In genomic region chr5:87900419-87900818, GRCh38 we compare ENCODE assay signal across 28 cellular contexts.
DNase-seq lines count a peak whose midpoint lies in the region; ATAC-seq and TF ChIP-seq lines count a peak whose summit lies in the region.
"Had no signal": no experiment of that assay in that cellular context is flagged by ENCODE, and none has a peak within 500 bp of the region (broad histone marks: within the 10 kb centered on the region; RNA-seq: fewer than 3 reads in every experiment).

No MANE protein-coding gene starts in this region.

- H3K4me3 ChIP-seq in BLaER1: no peak overlapping the region
- no peak overlapping the region for H3K4me3 ChIP-seq in OCI-LY7 (ENCODE audit: low read depth, low read length, poor library complexity, severe bottlenecking)
- no peak overlapping the region for H3K4me3 ChIP-seq in fibroblast of mammary gland (ENCODE audit: control insufficient read depth, low read depth, low read length)
- no peak overlapping the region for H3K4me3 ChIP-seq in neural progenitor cell
- H3K4me3 ChIP-seq: HAP-1, SK-N-MC, skin epidermis, stomach, transverse colon had no signal

- no peaks in the 10 kb centered on the region for H3K9me2 ChIP-seq in OCI-LY7 (ENCODE audit: insufficient read depth, low read length)

- peak overlapping the region; percentile 68 for H3K4me2 ChIP-seq in BLaER1
- peak overlapping the region; percentile 41 for H3K4me2 ChIP-seq in OCI-LY7 (ENCODE audit: low read length)
- peak overlapping the region; percentile 61 for H3K4me2 ChIP-seq in neural progenitor cell

- H3K79me2 ChIP-seq in OCI-LY7 (ENCODE audit: insufficient read depth, low read depth, low read length) (no peaks in the 10 kb centered on the region), neural progenitor cell (ENCODE audit: low read depth) (no peaks in the 10 kb centered on the region)

- H3K27me3 ChIP-seq in BLaER1: no peaks in the 10 kb centered on the region
- no peaks in the 10 kb centered on the region for H3K27me3 ChIP-seq in neural progenitor cell
- H3K27me3 ChIP-seq: stomach, transverse colon had no signal

- POLR2A ChIA-PET in OCI-LY7 (lab: Charles Lee): no interaction called here
- POLR2A ChIA-PET in activated CD4-positive, alpha-beta memory T cell treated with anti-CD3 and anti-CD28 coated beads, Interleukin-2, amount 10 ng/mL, durations not matched to agents 7 days and 5 days (lab: Charles Lee): no interaction called here

- peaks cover 4% of the 10 kb centered on the region for H3K9me3 Mint-ChIP-seq in neural progenitor cell
- H3K9me3 Mint-ChIP-seq in stimulated activated naive CD8-positive, alpha-beta T cell treated with anti-CD3 and anti-CD28 coated beads, Interleukin-15, amount 100 ng/mL, for 72 hours: no peaks in the 10 kb centered on the region
- no peaks in the 10 kb centered on the region for H3K9me3 Mint-ChIP-seq in activated CD4-positive, alpha-beta memory T cell treated with anti-CD3 and anti-CD28 coated beads, Interleukin-2, amount 10 ng/mL, durations not matched to agents 7 days and 5 days
- H3K9me3 Mint-ChIP-seq: T-helper 1 cell treated with Interleukin-12 subunit alpha and Interleukin-12 subunit beta and Interleukin-4 antibody, amounts not matched to agents 30 μg/mL and 1 μg/mL, for 36 hours had no signal

- H3K4me1 ChIP-seq in BLaER1 (peaks cover 23% of the 10 kb centered on the region), OCI-LY7 (ENCODE audit: insufficient read depth, low read length, poor library complexity, severe bottlenecking) (peaks cover 10% of the 10 kb centered on the region), neural progenitor cell (peaks cover 36% of the 10 kb centered on the region)
- H3K4me1 ChIP-seq: stomach, transverse colon had no signal

- no peak for ATAC-seq in stimulated activated naive CD8-positive, alpha-beta T cell treated with anti-CD3 and anti-CD28 coated beads, Interleukin-15, amount 100 ng/mL, for 72 hours
- ATAC-seq: activated CD8-positive, alpha-beta T cell treated with anti-CD3 and anti-CD28 coated beads, Interleukin-2, amount 10 ng/mL, durations not matched to agents 7 days and 5 days had no signal

- DNase-seq in OCI-LY7 (ENCODE audit: low spot score) (no peak), fibroblast of mammary gland (ENCODE audit: low read depth) (peak; percentile 1), neural progenitor cell (ENCODE audit: low spot score) (no peak), DMS79 (lab: John Stamatoyannopoulos, UW) (no peak)
- DNase-seq in activated naive CD4-positive, alpha-beta T cell (lab: John Stamatoyannopoulos, UW): no peak
- no peak for DNase-seq in stimulated activated naive CD8-positive, alpha-beta T cell treated with anti-CD3 and anti-CD28 coated beads, Interleukin-15, amount 100 ng/mL, for 72 hours
- no peak for DNase-seq in activated CD4-positive, alpha-beta memory T cell treated with anti-CD3 and anti-CD28 coated beads, Interleukin-2, amount 10 ng/mL, durations not matched to agents 7 days and 5 days
- DNase-seq: activated CD8-positive, alpha-beta T cell treated with anti-CD3 and anti-CD28 coated beads, Interleukin-2, amount 10 ng/mL, durations not matched to agents 7 days and 5 days; activated effector memory CD4-positive, alpha-beta T cell treated with anti-CD3 and anti-CD28 coated beads, Interleukin-2, amount 50 U/mL, for 16 hours; activated T-cell treated with anti-CD3 and anti-CD28 coated beads for 4 hours; cerebellar nuclear complex; DMS79 treated with DMSO at 0.1 percent for 48 hours; KG1; naive B cell; NCI-H1436; NCI-H2081 treated with DMSO at 0.1 percent for 48 hours; NCI-H226; RPMI8226; stimulated activated CD4-positive, alpha-beta T cell treated with anti-CD3 and anti-CD28 coated beads, Interleukin-1b, Interleukin-23, amount 100 ng/mL, for 48 hours; stimulated activated CD8-positive, alpha-beta memory T cell treated with anti-CD3 and anti-CD28 coated beads, Interleukin-4, amount 100 ng/mL, for 48 hours; stomach; transverse colon had no signal

- BruUV-seq in OCI-LY7 (replicated peaks; lab: Mats Ljungman, UMichigan): no TSS peak

- H3K36me3 Mint-ChIP-seq in neural progenitor cell: no peaks in the 10 kb centered on the region
- no peaks in the 10 kb centered on the region for H3K36me3 Mint-ChIP-seq in activated CD4-positive, alpha-beta memory T cell treated with anti-CD3 and anti-CD28 coated beads, Interleukin-2, amount 10 ng/mL, durations not matched to agents 7 days and 5 days (ENCODE audit: low read depth)
- H3K36me3 Mint-ChIP-seq: naive B cell had no signal

- H3K27ac ChIP-seq in BLaER1: no peak overlapping the region
- H3K27ac ChIP-seq in OCI-LY7 (ENCODE audit: low read depth, low read length, poor library complexity, severe bottlenecking): no peak overlapping the region
- H3K27ac ChIP-seq in neural progenitor cell: peak overlapping the region; percentile 70
- H3K27ac ChIP-seq: SK-N-MC, stomach had no signal

- no peaks in the 10 kb centered on the region for H4K20me1 ChIP-seq in BLaER1
- H4K20me1 ChIP-seq in OCI-LY7 (ENCODE audit: insufficient read depth, low read length): no peaks in the 10 kb centered on the region; the same call in 1 of the 2 replicates
- H4K20me1 ChIP-seq in neural progenitor cell (ENCODE audit: low read depth): no peaks in the 10 kb centered on the region

- H3K36me3 ChIP-seq in BLaER1 (no peaks in the 10 kb centered on the region), OCI-LY7 (ENCODE audit: insufficient read depth, low read length) (no peaks in the 10 kb centered on the region), neural progenitor cell (no peaks in the 10 kb centered on the region)
- H3K36me3 ChIP-seq: HAP-1, stomach, transverse colon had no signal

- H2AFZ ChIP-seq in OCI-LY7 (ENCODE audit: low read length) (peak overlapping the region; percentile 73), neural progenitor cell (replicated peaks) (no peak overlapping the region)

- no peak for TF ChIP-seq CTCF in OCI-LY7 (conservative IDR thresholded peaks at IDR 0.05; ENCODE audit: low read length)
- TF ChIP-seq CTCF in fibroblast of mammary gland (conservative IDR thresholded peaks at IDR 0.05; ENCODE audit: control insufficient read depth, insufficient read depth, low read depth, low read length): no peak
- no peak for TF ChIP-seq CTCF in neural progenitor cell (IDR thresholded peaks at IDR 0.05)

- H3F3A ChIP-seq in neural progenitor cell (ENCODE audit: low read depth): peaks cover 28% of the 10 kb centered on the region

- H3K27ac Mint-ChIP-seq in neural progenitor cell: peak overlapping the region; percentile 92
- H3K27ac Mint-ChIP-seq in stimulated activated naive CD8-positive, alpha-beta T cell treated with anti-CD3 and anti-CD28 coated beads, Interleukin-15, amount 100 ng/mL, for 72 hours: no peak overlapping the region
- H3K27ac Mint-ChIP-seq in activated CD4-positive, alpha-beta memory T cell treated with anti-CD3 and anti-CD28 coated beads, Interleukin-2, amount 10 ng/mL, durations not matched to agents 7 days and 5 days: no peak overlapping the region
- H3K27ac Mint-ChIP-seq: activated CD8-positive, alpha-beta T cell treated with anti-CD3 and anti-CD28 coated beads, Interleukin-2, amount 10 ng/mL, durations not matched to agents 7 days and 5 days; B cell; naive B cell; T-helper 1 cell treated with Interleukin-12 subunit alpha and Interleukin-12 subunit beta and Interleukin-4 antibody, amounts not matched to agents 30 μg/mL and 1 μg/mL, for 36 hours had no signal

- H3K4me1 Mint-ChIP-seq in neural progenitor cell: peaks cover 39% of the 10 kb centered on the region
- no peaks in the 10 kb centered on the region for H3K4me1 Mint-ChIP-seq in stimulated activated naive CD8-positive, alpha-beta T cell treated with anti-CD3 and anti-CD28 coated beads, Interleukin-15, amount 100 ng/mL, for 72 hours
- no peaks in the 10 kb centered on the region for H3K4me1 Mint-ChIP-seq in activated CD4-positive, alpha-beta memory T cell treated with anti-CD3 and anti-CD28 coated beads, Interleukin-2, amount 10 ng/mL, durations not matched to agents 7 days and 5 days
- H3K4me1 Mint-ChIP-seq: B cell, naive B cell had no signal

- H3K9me3 ChIP-seq in BLaER1 (no peaks in the 10 kb centered on the region), OCI-LY7 (ENCODE audit: low read length) (no peaks in the 10 kb centered on the region), neural progenitor cell (ENCODE audit: low read depth) (no peaks in the 10 kb centered on the region)
- H3K9me3 ChIP-seq: HAP-1, stomach, transverse colon had no signal

- H3K4me3 Mint-ChIP-seq in neural progenitor cell: no peak overlapping the region
- H3K4me3 Mint-ChIP-seq in stimulated activated naive CD8-positive, alpha-beta T cell treated with anti-CD3 and anti-CD28 coated beads, Interleukin-15, amount 100 ng/mL, for 72 hours: no peak overlapping the region
- no peak overlapping the region for H3K4me3 Mint-ChIP-seq in activated CD4-positive, alpha-beta memory T cell treated with anti-CD3 and anti-CD28 coated beads, Interleukin-2, amount 10 ng/mL, durations not matched to agents 7 days and 5 days
- H3K4me3 Mint-ChIP-seq: activated CD8-positive, alpha-beta T cell treated with anti-CD3 and anti-CD28 coated beads, Interleukin-2, amount 10 ng/mL, durations not matched to agents 7 days and 5 days; B cell; naive B cell; T-helper 1 cell treated with Interleukin-12 subunit alpha and Interleukin-12 subunit beta and Interleukin-4 antibody, amounts not matched to agents 30 μg/mL and 1 μg/mL, for 36 hours had no signal

- no peak overlapping the region for H3K9ac ChIP-seq in BLaER1
- H3K9ac ChIP-seq in neural progenitor cell: no peak overlapping the region

- CTCF ChIA-PET in OCI-LY7 (lab: Charles Lee; ENCODE audit: unreplicated experiment): no interaction called here
- CTCF ChIA-PET in activated CD4-positive, alpha-beta memory T cell treated with anti-CD3 and anti-CD28 coated beads, Interleukin-2, amount 10 ng/mL, durations not matched to agents 7 days and 5 days (lab: Charles Lee): no interaction called here

- H3K27me3 Mint-ChIP-seq in neural progenitor cell (ENCODE audit: insufficient read depth, low read depth): peaks cover 5% of the 10 kb centered on the region
- H3K27me3 Mint-ChIP-seq in stimulated activated naive CD8-positive, alpha-beta T cell treated with anti-CD3 and anti-CD28 coated beads, Interleukin-15, amount 100 ng/mL, for 72 hours: no peaks in the 10 kb centered on the region
- no peaks in the 10 kb centered on the region for H3K27me3 Mint-ChIP-seq in activated CD4-positive, alpha-beta memory T cell treated with anti-CD3 and anti-CD28 coated beads, Interleukin-2, amount 10 ng/mL, durations not matched to agents 7 days and 5 days
- H3K27me3 Mint-ChIP-seq: B cell, naive B cell had no signal

- intact Hi-C loops in OCI-LY7 (cut with micrococcal nuclease; ENCODE audit: unreplicated experiment): no loop called here
